1 cellular context compared by ENCODE assay signal in genomic region chr2:64454316-64455030, GRCh38.
A peak's percentile ranks its signal among the peaks of the same experiment; 100 is the strongest.
TF ChIP-seq lines count a peak whose summit lies in the region.

No MANE protein-coding gene starts in this region.

TF ChIP-seq in GM12878, 131 proteins besides CTCF, POLR2A, EP300 and RAD21 (continued from another document):
- TF ChIP-seq ZBTB11 (CRISPR knock-in tag; IDR thresholded peaks at IDR 0.05): no peak
- TF ChIP-seq GATAD2B (conservative IDR thresholded peaks at IDR 0.05; ENCODE audit: low read depth): 0 out of 2 replicates have a peak, but pooled peaks have one; percentile 55
- peak; percentile 60; the same call in 1 of the 2 replicates for TF ChIP-seq TCF12 (IDR thresholded peaks at IDR 0.05; ENCODE audit: low read depth, low read length)
- peak; percentile 82 for TF ChIP-seq IKZF1 (conservative IDR thresholded peaks at IDR 0.05)
- TF ChIP-seq MXI1 (IDR thresholded peaks at IDR 0.05; ENCODE audit: low read depth, low read length): no peak
- 0 out of 2 replicates have a peak, but pooled peaks have one; percentile 23 for TF ChIP-seq CREM (IDR thresholded peaks at IDR 0.05; ENCODE audit: low read depth)
- no peak for TF ChIP-seq BRCA1 (IDR thresholded peaks at IDR 0.05; ENCODE audit: low read depth, low read length)
- TF ChIP-seq ZNF217 (IDR thresholded peaks at IDR 0.05): no peak
- TF ChIP-seq EGR1 (IDR thresholded peaks at IDR 0.05; ENCODE audit: borderline replicate concordance in 1 of 2, low read depth in 2 of 2, low read length in 2 of 2): peak in 1 of 2 experiments; percentile 83; a peak in 2 of 3 replicates
- peak in 1 of 2 experiments; percentile 18; a peak in 1 of 4 replicates for TF ChIP-seq BHLHE40 (IDR thresholded peaks at IDR 0.05; ENCODE audit: borderline replicate concordance in 1 of 2, low read depth in 2 of 2, low read length in 1 of 2)
- TF ChIP-seq NKRF (conservative IDR thresholded peaks at IDR 0.05): peak; percentile 26; the same call in 1 of the 2 replicates
- TF ChIP-seq YY1 (IDR thresholded peaks at IDR 0.05; ENCODE audit: low read depth, low read length): peak; percentile 71
- TF ChIP-seq CREB1 (IDR thresholded peaks at IDR 0.05; ENCODE audit: low read depth): no peak
- TF ChIP-seq ATF3 (IDR thresholded peaks at IDR 0.05; ENCODE audit: borderline replicate concordance, extremely low read depth, low read depth, low read length): no peak
- peak; percentile 59; the same call in 1 of the 2 replicates for TF ChIP-seq RB1 (IDR thresholded peaks at IDR 0.05; ENCODE audit: borderline replicate concordance)
TF ChIP-seq in GM12878: peak in this region for 15.
